27 cellular contexts compared by ENCODE assay signal in the genomic region with DNA sequence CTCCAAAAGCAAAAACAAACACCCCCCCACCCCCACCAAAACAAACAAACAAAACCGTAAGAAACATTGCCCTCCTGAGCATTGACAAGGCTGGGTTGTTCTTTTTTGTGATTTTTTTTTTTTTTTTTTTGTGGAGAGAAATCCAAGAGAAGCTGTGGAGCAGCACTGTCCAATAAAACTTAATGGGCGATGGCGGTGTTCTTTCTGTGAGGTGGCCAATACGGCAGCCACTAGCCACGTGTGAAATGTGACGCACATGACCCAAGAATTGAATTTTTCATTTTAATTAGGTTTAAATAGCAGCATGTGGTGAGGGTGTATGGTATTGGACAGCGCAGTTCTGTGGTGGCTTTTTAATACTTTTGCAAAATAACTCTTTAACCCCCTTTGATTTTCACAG.
"Had no signal": no experiment of that assay in that cellular context is flagged by ENCODE, and none has a peak within 500 bp of the region (broad histone marks: within the 10 kb centered on the region; RNA-seq: fewer than 3 reads in every experiment).

No MANE protein-coding gene starts in this region.

- FAIRE-seq: endothelial cell of umbilical vein, frontal cortex had no signal

- H3K4me1 Mint-ChIP-seq: activated CD4-positive, alpha-beta T cell treated with anti-CD3 and anti-CD28 coated beads, Interleukin-2, amount 10 ng/mL, durations not matched to agents 7 days and 5 days; activated CD8-positive, alpha-beta memory T cell treated with anti-CD3 and anti-CD28 coated beads, Interleukin-2, amount 10 ng/mL, durations not matched to agents 7 days and 5 days; activated naive CD8-positive, alpha-beta T cell treated with anti-CD3 and anti-CD28 coated beads, Interleukin-2, amount 50 U/mL, for 24 hours; memory B cell; T-cell had no signal

- H3K36me3 ChIP-seq: cardiac muscle cell, esophagus muscularis mucosa had no signal

- H3K9me3 Mint-ChIP-seq: activated CD4-positive, alpha-beta T cell treated with anti-CD3 and anti-CD28 coated beads, Interleukin-2, amount 10 ng/mL, durations not matched to agents 7 days and 5 days; activated CD8-positive, alpha-beta T cell treated with anti-CD3 and anti-CD28 coated beads for 36 hours; activated naive CD8-positive, alpha-beta T cell treated with anti-CD3 and anti-CD28 coated beads, Interleukin-2, amount 50 U/mL, for 24 hours; dendritic cell treated with granulocyte-macrophage colony-stimulating factor and Interleukin-4, amounts not matched to agents 40 ng/mL and 50 ng/mL, for 4 days; memory B cell; natural killer cell treated with Interleukin-12 subunit alpha and Interleukin-12 subunit beta and Interleukin-15 and Interleukin-18, amount 100 ng/mL, for 72 hours; T-cell; T-helper 2 cell treated with Interferon-gamma antibody and Interleukin-4, amounts not matched to agents 5 μg/mL and 100 μg/mL, for 36 hours; type B pancreatic cell had no signal

- H3K36me3 Mint-ChIP-seq: activated CD8-positive, alpha-beta memory T cell treated with anti-CD3 and anti-CD28 coated beads, Interleukin-2, amount 10 ng/mL, durations not matched to agents 7 days and 5 days; memory B cell; natural killer cell treated with Interleukin-12 subunit alpha and Interleukin-12 subunit beta and Interleukin-15 and Interleukin-18, amount 100 ng/mL, for 72 hours; T-cell; type B pancreatic cell had no signal

- ATAC-seq: activated CD8-positive, alpha-beta memory T cell treated with anti-CD3 and anti-CD28 coated beads, Interleukin-2, amount 10 ng/mL, durations not matched to agents 7 days and 5 days; activated CD8-positive, alpha-beta T cell treated with anti-CD3 and anti-CD28 coated beads for 36 hours; activated naive CD8-positive, alpha-beta T cell treated with anti-CD3 and anti-CD28 coated beads, Interleukin-2, amount 50 U/mL, for 24 hours; body of pancreas; natural killer cell treated with Interleukin-12 subunit alpha and Interleukin-12 subunit beta and Interleukin-15 and Interleukin-18, amount 100 ng/mL, for 72 hours; stimulated activated naive CD8-positive, alpha-beta T cell treated with anti-CD3 and anti-CD28 coated beads, Interleukin-15, Interleukin-2, amounts not matched to agents 100 U/mL and 50 U/mL, for 24 hours; T-cell had no signal

- H3K27me3 Mint-ChIP-seq: activated CD4-positive, alpha-beta T cell treated with anti-CD3 and anti-CD28 coated beads, Interleukin-2, amount 10 ng/mL, durations not matched to agents 7 days and 5 days; activated CD8-positive, alpha-beta T cell treated with anti-CD3 and anti-CD28 coated beads for 36 hours; activated naive CD8-positive, alpha-beta T cell treated with anti-CD3 and anti-CD28 coated beads, Interleukin-2, amount 50 U/mL, for 24 hours; dendritic cell treated with granulocyte-macrophage colony-stimulating factor and Interleukin-4, amounts not matched to agents 40 ng/mL and 50 ng/mL, for 4 days had no signal

- H2AFZ ChIP-seq: parathyroid adenoma had no signal

- H3K4me3 Mint-ChIP-seq: activated CD4-positive, alpha-beta T cell treated with anti-CD3 and anti-CD28 coated beads, Interleukin-2, amount 10 ng/mL, durations not matched to agents 7 days and 5 days; activated CD8-positive, alpha-beta memory T cell treated with anti-CD3 and anti-CD28 coated beads, Interleukin-2, amount 10 ng/mL, durations not matched to agents 7 days and 5 days; activated CD8-positive, alpha-beta T cell treated with anti-CD3 and anti-CD28 coated beads for 36 hours; activated naive CD8-positive, alpha-beta T cell treated with anti-CD3 and anti-CD28 coated beads, Interleukin-2, amount 50 U/mL, for 24 hours; dendritic cell treated with granulocyte-macrophage colony-stimulating factor and Interleukin-4, amounts not matched to agents 40 ng/mL and 50 ng/mL, for 4 days; memory B cell; natural killer cell treated with Interleukin-12 subunit alpha and Interleukin-12 subunit beta and Interleukin-15 and Interleukin-18, amount 100 ng/mL, for 72 hours; T-cell; T-helper 2 cell treated with Interferon-gamma antibody and Interleukin-4, amounts not matched to agents 5 μg/mL and 100 μg/mL, for 36 hours; type B pancreatic cell had no signal

- H3K9me3 ChIP-seq: body of pancreas, esophagus muscularis mucosa, testis had no signal

- DNase-seq: activated CD4-positive, alpha-beta T cell treated with anti-CD3 and anti-CD28 coated beads, Interleukin-2, amount 10 ng/mL, durations not matched to agents 7 days and 5 days; activated CD4-positive, CD25-positive, alpha-beta regulatory T cell treated with anti-CD3 and anti-CD28 coated beads, Interleukin-2, amount 50 U/mL, for 72 hours; activated CD8-positive, alpha-beta memory T cell treated with anti-CD3 and anti-CD28 coated beads, Interleukin-2, amount 10 ng/mL, durations not matched to agents 7 days and 5 days; activated CD8-positive, alpha-beta T cell treated with anti-CD3 and anti-CD28 coated beads for 36 hours; activated gamma-delta T cell; activated naive CD4-positive, alpha-beta T cell treated with anti-CD3 and anti-CD28 coated beads, Interleukin-2, amount 50 U/mL, for 16 hours; activated naive CD8-positive, alpha-beta T cell treated with anti-CD3 and anti-CD28 coated beads, Interleukin-2, amount 50 U/mL, for 24 hours; activated T-cell treated with anti-CD3 and anti-CD28 coated beads for 4 hours; body of pancreas; effector CD8-positive, alpha-beta T cell; glutamatergic neuron; hippocampal formation; stimulated activated CD4-positive, alpha-beta T cell treated with anti-CD3 and anti-CD28 coated beads, Interleukin-4, amount 100 ng/mL, for 1 hour; stimulated activated naive CD8-positive, alpha-beta T cell treated with anti-CD3 and anti-CD28 coated beads, Interleukin-15, Interleukin-2, amounts not matched to agents 100 U/mL and 50 U/mL, for 24 hours; T-cell; testis had no signal

- H3K27me3 ChIP-seq: body of pancreas, cardiac muscle cell, esophagus muscularis mucosa, testis had no signal

- H3K27ac ChIP-seq: cardiac muscle cell, parathyroid adenoma, testis, VCaP had no signal

- H3K9ac ChIP-seq: parathyroid adenoma had no signal

- H3K4me3 ChIP-seq: body of pancreas, cardiac muscle cell, esophagus muscularis mucosa, testis had no signal

- H3K4me1 ChIP-seq: parathyroid adenoma had no signal

- H3K79me2 ChIP-seq: parathyroid adenoma had no signal

- H3K27ac Mint-ChIP-seq: activated CD4-positive, alpha-beta T cell treated with anti-CD3 and anti-CD28 coated beads, Interleukin-2, amount 10 ng/mL, durations not matched to agents 7 days and 5 days; activated CD8-positive, alpha-beta memory T cell treated with anti-CD3 and anti-CD28 coated beads, Interleukin-2, amount 10 ng/mL, durations not matched to agents 7 days and 5 days; activated CD8-positive, alpha-beta T cell treated with anti-CD3 and anti-CD28 coated beads for 36 hours; activated naive CD8-positive, alpha-beta T cell treated with anti-CD3 and anti-CD28 coated beads, Interleukin-2, amount 50 U/mL, for 24 hours; dendritic cell treated with granulocyte-macrophage colony-stimulating factor and Interleukin-4, amounts not matched to agents 40 ng/mL and 50 ng/mL, for 4 days; memory B cell; natural killer cell treated with Interleukin-12 subunit alpha and Interleukin-12 subunit beta and Interleukin-15 and Interleukin-18, amount 100 ng/mL, for 72 hours; T-cell; T-helper 2 cell treated with Interferon-gamma antibody and Interleukin-4, amounts not matched to agents 5 μg/mL and 100 μg/mL, for 36 hours; type B pancreatic cell had no signal
